Comparison of ENCODE assay signal across 30 cellular contexts in genomic region chr5:6383376-6383775, GRCh38.
DNase-seq lines count a peak whose midpoint lies in the region; ATAC-seq and TF ChIP-seq lines count a peak whose summit lies in the region.
"Had no signal": no experiment of that assay in that cellular context is flagged by ENCODE, and none has a peak within 500 bp of the region (broad histone marks: within the 10 kb centered on the region; RNA-seq: fewer than 3 reads in every experiment).

No MANE protein-coding gene starts in this region.

- H3K9me3 ChIP-seq in HEK293 (ENCODE audit: control insufficient read depth, insufficient read depth, low read depth, low read length): no peaks in the 10 kb centered on the region
- H3K9me3 ChIP-seq: esophagus squamous epithelium, gastrocnemius medialis, left lung, ovary, spleen, suprapubic skin, uterus had no signal

- no peaks in the 10 kb centered on the region for H3K36me3 ChIP-seq in HEK293 (ENCODE audit: control insufficient read depth in 2 of 2, insufficient read depth in 1 of 2, low read length in 2 of 2)
- H3K36me3 ChIP-seq: esophagus squamous epithelium, gastrocnemius medialis, left lung, ovary, spleen, suprapubic skin, uterus had no signal

- CTCF ChIA-PET in HEK293 (lab: Yijun Ruan, JAX): interaction anchor here (0.7 kb wide), 2 partner anchors 965 to 1421 kb away, joined by 3 read pairs; no protein-coding TSS in a partner anchor

- POLR2A ChIA-PET in HEK293 (lab: Yijun Ruan, JAX): no interaction called here

- H3K4me3 Mint-ChIP-seq in stimulated activated memory B cell treated with anti-CD40 and anti-IgM and Interleukin-4, amounts not matched to agents 10 μg/mL and 1 μg/mL and 100 μg/mL, for 72 hours: no peak overlapping the region
- H3K4me3 Mint-ChIP-seq: activated T-helper 1 cell treated with anti-CD3 and anti-CD28 coated beads, Interleukin-12 subunit alpha, Interleukin-12 subunit beta, Interleukin-2, Interleukin-4 antibody, amounts not matched to agents 30 ng/mL and 10 ng/mL and 1 ng/mL, durations not matched to agents 14 hours and 24 hours and 36 hours; HFFc6; IgD-negative memory B cell; immature natural killer cell; natural killer cell; stimulated activated effector memory CD8-positive, alpha-beta T cell treated with anti-CD3 and anti-CD28 coated beads, Interleukin-12 subunit alpha, Interleukin-12 subunit beta, amount 100 ng/mL, for 72 hours; T-helper 2 cell treated with Interferon-gamma antibody and Interleukin-4, amounts not matched to agents 5 μg/mL and 100 μg/mL, for 36 hours had no signal

- no peak overlapping the region for H3K27ac Mint-ChIP-seq in stimulated activated memory B cell treated with anti-CD40 and anti-IgM and Interleukin-4, amounts not matched to agents 10 μg/mL and 1 μg/mL and 100 μg/mL, for 72 hours
- H3K27ac Mint-ChIP-seq: activated T-helper 1 cell treated with anti-CD3 and anti-CD28 coated beads, Interleukin-12 subunit alpha, Interleukin-12 subunit beta, Interleukin-2, Interleukin-4 antibody, amounts not matched to agents 30 ng/mL and 10 ng/mL and 1 ng/mL, durations not matched to agents 14 hours and 24 hours and 36 hours; HFFc6; IgD-negative memory B cell; immature natural killer cell; natural killer cell; stimulated activated effector memory CD8-positive, alpha-beta T cell treated with anti-CD3 and anti-CD28 coated beads, Interleukin-12 subunit alpha, Interleukin-12 subunit beta, amount 100 ng/mL, for 72 hours; T-helper 2 cell treated with Interferon-gamma antibody and Interleukin-4, amounts not matched to agents 5 μg/mL and 100 μg/mL, for 36 hours had no signal

- H3K4me1 ChIP-seq in HEK293 (ENCODE audit: control insufficient read depth, insufficient read depth, low read length): peaks cover 2% of the 10 kb centered on the region; the same call in 1 of the 2 replicates
- H3K4me1 ChIP-seq: uterus had no signal

- H3K27me3 Mint-ChIP-seq in stimulated activated memory B cell treated with anti-CD40 and anti-IgM and Interleukin-4, amounts not matched to agents 10 μg/mL and 1 μg/mL and 100 μg/mL, for 72 hours: no peaks in the 10 kb centered on the region

- no peaks in the 10 kb centered on the region for H3K9me3 Mint-ChIP-seq in stimulated activated memory B cell treated with anti-CD40 and anti-IgM and Interleukin-4, amounts not matched to agents 10 μg/mL and 1 μg/mL and 100 μg/mL, for 72 hours
- H3K9me3 Mint-ChIP-seq: activated T-helper 1 cell treated with anti-CD3 and anti-CD28 coated beads, Interleukin-12 subunit alpha, Interleukin-12 subunit beta, Interleukin-2, Interleukin-4 antibody, amounts not matched to agents 30 ng/mL and 10 ng/mL and 1 ng/mL, durations not matched to agents 14 hours and 24 hours and 36 hours; HFFc6; IgD-negative memory B cell; immature natural killer cell; natural killer cell; stimulated activated effector memory CD8-positive, alpha-beta T cell treated with anti-CD3 and anti-CD28 coated beads, Interleukin-12 subunit alpha, Interleukin-12 subunit beta, amount 100 ng/mL, for 72 hours; T-helper 2 cell treated with Interferon-gamma antibody and Interleukin-4, amounts not matched to agents 5 μg/mL and 100 μg/mL, for 36 hours had no signal

- no peak for TF ChIP-seq CTCF in HEK293 (tag by site-specific recombination; IDR thresholded peaks at IDR 0.05)

- H3K4me3 ChIP-seq in HEK293 (ENCODE audit: low read depth, low read length): no peak overlapping the region
- H3K4me3 ChIP-seq: esophagus squamous epithelium, gastrocnemius medialis, left lung, ovary, spleen, suprapubic skin, uterus had no signal

- no peak for ATAC-seq in stimulated activated memory B cell treated with anti-CD40 and anti-IgM and Interleukin-4, amounts not matched to agents 10 μg/mL and 1 μg/mL and 100 μg/mL, for 72 hours
- ATAC-seq: gastrocnemius medialis; left lung; natural killer cell; SK-N-SH treated with all-trans-retinoic acid at 6 μM for 48 hours; stimulated activated effector memory CD8-positive, alpha-beta T cell treated with anti-CD3 and anti-CD28 coated beads, Interleukin-12 subunit alpha, Interleukin-12 subunit beta, amount 100 ng/mL, for 72 hours had no signal

- H3K27ac ChIP-seq in HEK293 (ENCODE audit: extremely low read depth, low read depth, low read length): no peak overlapping the region
- H3K27ac ChIP-seq: esophagus squamous epithelium, gastrocnemius medialis, left lung, ovary, RWPE1, spleen, suprapubic skin, uterus had no signal

- DNase-seq in DMS153 (lab: John Stamatoyannopoulos, UW) (peak; percentile 60), NCI-H510A treated with DMSO at 0.1 percent for 48 hours (lab: John Stamatoyannopoulos, UW) (peak; percentile 38), islet precursor cell (peak; percentile 40), NCI-H1694 (lab: John Stamatoyannopoulos, UW) (no peak), AML-193 (lab: John Stamatoyannopoulos, UW) (no peak)
- DNase-seq: activated CD4-positive, alpha-beta T cell treated with anti-CD3 and anti-CD28 coated beads for 4 hours; activated naive CD4-positive, alpha-beta T cell treated with anti-CD3 and anti-CD28 coated beads, Interleukin-2, amount 50 U/mL, for 16 hours; amygdala; esophagus squamous epithelium; gastrocnemius medialis; HFFc6; hippocampal formation; immature natural killer cell; left lung; midbrain; natural killer cell; NCI-H446 treated with DMSO at 0.1 percent for 48 hours; ovary; spleen; stimulated activated CD4-positive, alpha-beta T cell treated with anti-CD3 and anti-CD28 coated beads, Interleukin-2, amount 100 ng/mL, for 48 hours; uterus had no signal

- H3K4me1 Mint-ChIP-seq in stimulated activated memory B cell treated with anti-CD40 and anti-IgM and Interleukin-4, amounts not matched to agents 10 μg/mL and 1 μg/mL and 100 μg/mL, for 72 hours: peaks cover 10% of the 10 kb centered on the region

- H3K36me3 Mint-ChIP-seq in stimulated activated memory B cell treated with anti-CD40 and anti-IgM and Interleukin-4, amounts not matched to agents 10 μg/mL and 1 μg/mL and 100 μg/mL, for 72 hours: peaks cover 6% of the 10 kb centered on the region
- H3K36me3 Mint-ChIP-seq: natural killer cell had no signal

TF ChIP-seq in HEK293, 187 proteins besides CTCF, POLR2A, EP300 and RAD21:
- TF ChIP-seq KLF1 (tag by site-specific recombination; IDR thresholded peaks at IDR 0.05): 0 out of 2 replicates have a peak, but pooled peaks have one; percentile 33
- TF ChIP-seq ZNF174 (tag by site-specific recombination; IDR thresholded peaks at IDR 0.05): no peak
- peak; percentile 81 for TF ChIP-seq EGR2 (tag by site-specific recombination; IDR thresholded peaks at IDR 0.05; ENCODE audit: low read depth)
- TF ChIP-seq ZNF112 (tag by site-specific recombination; IDR thresholded peaks at IDR 0.05): no peak
- no peak for TF ChIP-seq ZBTB49 (tag by site-specific recombination; IDR thresholded peaks at IDR 0.05; ENCODE audit: low read depth)
- no peak for TF ChIP-seq ZNF416 (tag by site-specific recombination; IDR thresholded peaks at IDR 0.05)
- no peak for TF ChIP-seq ZNF302 (tag by site-specific recombination; IDR thresholded peaks at IDR 0.05; ENCODE audit: low read depth)
- TF ChIP-seq ZNF248 (tag by site-specific recombination; IDR thresholded peaks at IDR 0.05): no peak
- TF ChIP-seq, protein P1, sequence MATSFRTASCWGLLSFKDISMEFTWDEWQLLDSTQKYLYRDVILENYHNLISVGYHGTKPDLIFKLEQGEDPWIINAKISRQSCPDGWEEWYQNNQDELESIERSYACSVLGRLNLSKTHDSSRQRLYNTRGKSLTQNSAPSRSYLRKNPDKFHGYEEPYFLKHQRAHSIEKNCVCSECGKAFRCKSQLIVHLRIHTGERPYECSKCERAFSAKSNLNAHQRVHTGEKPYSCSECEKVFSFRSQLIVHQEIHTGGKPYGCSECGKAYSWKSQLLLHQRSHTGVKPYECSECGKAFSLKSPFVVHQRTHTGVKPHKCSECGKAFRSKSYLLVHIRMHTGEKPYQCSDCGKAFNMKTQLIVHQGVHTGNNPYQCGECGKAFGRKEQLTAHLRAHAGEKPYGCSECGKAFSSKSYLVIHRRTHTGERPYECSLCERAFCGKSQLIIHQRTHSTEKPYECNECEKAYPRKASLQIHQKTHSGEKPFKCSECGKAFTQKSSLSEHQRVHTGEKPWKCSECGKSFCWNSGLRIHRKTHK (tag by site-specific recombination; IDR thresholded peaks at IDR 0.05): no peak
- no peak for TF ChIP-seq ZNF624 (tag by site-specific recombination; IDR thresholded peaks at IDR 0.05)
- no peak for TF ChIP-seq ZFP69B (tag by site-specific recombination; IDR thresholded peaks at IDR 0.05)
- peak; percentile 69 for TF ChIP-seq ZFHX2 (tag by site-specific recombination; conservative IDR thresholded peaks at IDR 0.05)
- no peak for TF ChIP-seq SP2 (tag by site-specific recombination; IDR thresholded peaks at IDR 0.05)
- no peak for TF ChIP-seq ZNF707 (tag by site-specific recombination; IDR thresholded peaks at IDR 0.05)
- no peak for TF ChIP-seq ZNF747 (tag by site-specific recombination; IDR thresholded peaks at IDR 0.05)
- no peak for TF ChIP-seq ZNF37A (tag by site-specific recombination; IDR thresholded peaks at IDR 0.05)

Comparison
In these comparisons a context has a peak if more than half of its experiments do, and no peak if none do; other contexts are left out.
1. DNase-seq: peak in DMS153 (single experiment), NCI-H510A treated with DMSO at 0.1 percent for 48 hours (single experiment) and islet precursor cell (single experiment); none in NCI-H1694 (single experiment) and AML-193 (0 of 2).